In the genomic region with DNA sequence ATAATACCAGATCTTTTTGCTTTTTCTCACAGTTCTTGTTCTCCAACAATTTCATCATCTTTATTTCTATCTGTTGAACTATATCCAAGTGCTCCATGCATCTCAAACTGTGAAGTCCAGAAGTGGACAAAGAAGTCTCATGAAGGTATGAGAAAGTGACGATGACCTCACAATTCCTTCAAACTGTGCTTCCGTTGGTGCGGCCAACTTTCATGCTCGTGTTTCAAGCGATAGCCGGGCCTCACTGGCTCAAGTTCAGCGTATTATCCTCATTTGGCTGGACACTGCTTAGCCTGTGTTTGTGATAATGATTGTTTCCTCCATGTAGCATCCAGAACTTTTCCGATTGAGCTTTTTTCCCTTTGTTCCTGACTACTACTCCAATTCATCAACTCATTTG, we compare ENCODE assay signal across 14 cellular contexts.
"Had no signal": no experiment of that assay in that cellular context is flagged by ENCODE, and none has a peak within 500 bp of the region (broad histone marks: within the 10 kb centered on the region; RNA-seq: fewer than 3 reads in every experiment).

No MANE protein-coding gene starts in this region.

- H3K27ac Mint-ChIP-seq: activated naive CD4-positive, alpha-beta T cell treated with anti-CD3 and anti-CD28 coated beads, Interleukin-2, amount 10 ng/mL, durations not matched to agents 7 days and 5 days had no signal

- H3K36me3 Mint-ChIP-seq: activated naive CD4-positive, alpha-beta T cell treated with anti-CD3 and anti-CD28 coated beads, Interleukin-2, amount 10 ng/mL, durations not matched to agents 7 days and 5 days had no signal

- DNase-seq: activated CD4-positive, alpha-beta T cell treated with anti-CD3 and anti-CD28 coated beads for 1 hour; activated CD4-positive, alpha-beta T cell treated with anti-CD3 and anti-CD28 coated beads, Interleukin-2, amount 50 U/mL, for 4 hours; activated naive CD4-positive, alpha-beta T cell treated with anti-CD3 and anti-CD28 coated beads, Interleukin-2, amount 10 ng/mL, durations not matched to agents 7 days and 5 days; hypothalamus; kidney; stimulated activated CD4-positive, alpha-beta T cell treated with anti-CD3 and anti-CD28 coated beads, Interleukin-4, amount 100 ng/mL, for 24 hours; stimulated activated naive CD8-positive, alpha-beta T cell treated with anti-CD3 and anti-CD28 coated beads, Interleukin-15, Interleukin-2, amounts not matched to agents 100 U/mL and 50 U/mL, for 24 hours; T-helper 1 cell; T1000 had no signal

- H3K36me3 ChIP-seq: cardiac muscle cell, upper lobe of left lung had no signal

- H3K9me3 ChIP-seq: upper lobe of left lung had no signal

- H3K27ac ChIP-seq: skin epidermis, upper lobe of left lung, VCaP had no signal

- H3K4me1 Mint-ChIP-seq: activated naive CD4-positive, alpha-beta T cell treated with anti-CD3 and anti-CD28 coated beads, Interleukin-2, amount 10 ng/mL, durations not matched to agents 7 days and 5 days had no signal

- ATAC-seq: SK-N-SH treated with all-trans-retinoic acid at 6 μM for 48 hours; stimulated activated naive CD8-positive, alpha-beta T cell treated with anti-CD3 and anti-CD28 coated beads, Interleukin-15, Interleukin-2, amounts not matched to agents 100 U/mL and 50 U/mL, for 24 hours had no signal

- H3K27me3 ChIP-seq: cardiac muscle cell, upper lobe of left lung had no signal

- H3K4me3 Mint-ChIP-seq: activated naive CD4-positive, alpha-beta T cell treated with anti-CD3 and anti-CD28 coated beads, Interleukin-2, amount 10 ng/mL, durations not matched to agents 7 days and 5 days had no signal

- H3K9me3 Mint-ChIP-seq: activated naive CD4-positive, alpha-beta T cell treated with anti-CD3 and anti-CD28 coated beads, Interleukin-2, amount 10 ng/mL, durations not matched to agents 7 days and 5 days had no signal

- H3K4me3 ChIP-seq: cardiac muscle cell, skin epidermis, upper lobe of left lung had no signal
